In genomic region chr17:40068917-40069750, GRCh38 we compare ENCODE assay signal across 8 cellular contexts. TPM values are rescaled to one million over a fixed set of nuclear protein-coding genes. Genes with fewer than 3 reads are reported as not detected.
DNase-seq lines count a peak whose midpoint lies in the region; ATAC-seq and TF ChIP-seq lines count a peak whose summit lies in the region.

No MANE protein-coding gene starts in this region.

- H3K27me3 Mint-ChIP-seq in naive thymus-derived CD4-positive, alpha-beta T cell = peaks cover 0 to 12% (median 0%) of the 10 kb centered on the region in 5 donors

- no peak for TF ChIP-seq POLR2A in HCT116 (IDR thresholded peaks at IDR 0.05; ENCODE audit: borderline replicate concordance, extremely low read depth, insufficient read depth, insufficient read length)

- no peaks in the 10 kb centered on the region for H3K9me2 ChIP-seq in HCT116 (ENCODE audit: insufficient read depth)
- no peaks in the 10 kb centered on the region for H3K9me2 ChIP-seq in OCI-LY7 (ENCODE audit: insufficient read depth, low read length)

- no peaks in the 10 kb centered on the region for H4K20me1 ChIP-seq in HCT116 (ENCODE audit: insufficient read depth)
- H4K20me1 ChIP-seq in OCI-LY7 (ENCODE audit: insufficient read depth, low read length) = no peaks in the 10 kb centered on the region

- H3K79me2 ChIP-seq in HCT116 (ENCODE audit: insufficient read depth, low read length) (peaks cover 4% of the 10 kb centered on the region; the same call in 1 of the 2 replicates), OCI-LY7 (ENCODE audit: insufficient read depth, low read depth, low read length) (no peaks in the 10 kb centered on the region)

- TF ChIP-seq RAD21 in HCT116 (IDR thresholded peaks at IDR 0.05; ENCODE audit: low read depth) = no peak

- H3K4me1 Mint-ChIP-seq in naive thymus-derived CD4-positive, alpha-beta T cell = peaks cover 40 to 93% (median 69%) of the 10 kb centered on the region in 7 donors

- H3K4me2 ChIP-seq in HCT116 (ENCODE audit: low read length) = peak overlapping the region; percentile 78
- peak overlapping the region; percentile 65 for H3K4me2 ChIP-seq in OCI-LY7 (ENCODE audit: low read length)

- peak overlapping the region; percentile 85 to 94 (median 90) for H3K4me3 Mint-ChIP-seq in naive thymus-derived CD4-positive, alpha-beta T cell

- H3K27ac ChIP-seq in HCT116 (ENCODE audit: low read depth, low read length) = peak overlapping the region; percentile 79
- H3K27ac ChIP-seq in OCI-LY7 (ENCODE audit: low read depth, low read length, poor library complexity, severe bottlenecking) = peak overlapping the region; percentile 2
- peak overlapping the region; percentile 75 for H3K27ac ChIP-seq in naive thymus-derived CD4-positive, alpha-beta T cell (ENCODE audit: low read depth, low read length)

- peaks cover 0 to 4% (median 0%) of the 10 kb centered on the region in 5 donors for H3K36me3 Mint-ChIP-seq in naive thymus-derived CD4-positive, alpha-beta T cell

- H3K4me3 ChIP-seq in HCT116 (replicated peaks in 1 of 2; ENCODE audit: low read depth in 1 of 2, low read length in 2 of 2) (peak overlapping the region in 1 of 2 experiments; percentile 30; a peak in 2 of 4 replicates), OCI-LY7 (ENCODE audit: low read depth, low read length, poor library complexity, severe bottlenecking) (peak overlapping the region; percentile 28)
- peak overlapping the region; percentile 45 for H3K4me3 ChIP-seq in naive thymus-derived CD4-positive, alpha-beta T cell (ENCODE audit: low read length)

- CTCF ChIA-PET in HCT116 (lab: Charles Lee) (interaction anchor here (0.9 to 1.3 kb wide), 3 partner anchors 17 to 34 kb away, joined by 3 to 4 read pairs (median 3); no protein-coding TSS in a partner anchor), OCI-LY7 (lab: Charles Lee; ENCODE audit: unreplicated experiment) (no interaction called here)
- CTCF ChIA-PET in naive thymus-derived CD4-positive, alpha-beta T cell (lab: Charles Lee) = interaction anchor here (0.5 to 11.1 kb wide), 11 partner anchors 11 to 116 kb away, joined by 3 to 127 read pairs (median 3); partner anchors contain the start of gene NR1D1

- H2AFZ ChIP-seq in HCT116 (ENCODE audit: low read depth, low read length, poor library complexity, severe bottlenecking) (no peak overlapping the region), OCI-LY7 (ENCODE audit: low read length) (peak overlapping the region; percentile 77; the same call in 1 of the 2 replicates)

- peak overlapping the region; percentile 46 for H3K9ac ChIP-seq in HCT116 (ENCODE audit: low read length)

- H3K4me1 ChIP-seq in HCT116 (ENCODE audit: control insufficient read depth in 1 of 2, insufficient read depth in 2 of 2, low read length in 2 of 2) = peaks cover 80 to 82% of the 10 kb centered on the region in 2 experiments
- H3K4me1 ChIP-seq in OCI-LY7 (ENCODE audit: insufficient read depth, low read length, poor library complexity, severe bottlenecking) = peaks cover 43% of the 10 kb centered on the region
- H3K4me1 ChIP-seq in naive thymus-derived CD4-positive, alpha-beta T cell (ENCODE audit: control insufficient read depth in 2 of 2, insufficient read depth in 2 of 2, low read length in 2 of 2) = peaks cover 42 to 71% of the 10 kb centered on the region in 2 donors

- H3K9me3 ChIP-seq in HCT116 (ENCODE audit: control insufficient read depth in 1 of 2, insufficient read depth in 1 of 2, low read depth in 1 of 2, low read length in 2 of 2) (no peaks in the 10 kb centered on the region), OCI-LY7 (ENCODE audit: low read length) (no peaks in the 10 kb centered on the region)
- H3K9me3 ChIP-seq in naive thymus-derived CD4-positive, alpha-beta T cell (ENCODE audit: control insufficient read depth in 2 of 3, low read length in 3 of 3) = no peaks in the 10 kb centered on the region

- TF ChIP-seq CTCF in HCT116 (IDR thresholded peaks at IDR 0.05 in 2 of 3, conservative IDR thresholded peaks at IDR 0.05 in 1 of 3; ENCODE audit: borderline replicate concordance in 1 of 3, insufficient read depth in 1 of 3, low read depth in 2 of 3, low read length in 2 of 3) = no peak
- TF ChIP-seq CTCF in OCI-LY7 (conservative IDR thresholded peaks at IDR 0.05; ENCODE audit: low read length) = no peak

- DNase-seq in ACHN (peak; percentile 68), HCT116 (ENCODE audit: low read depth, low spot score) (no peak), OCI-LY7 (ENCODE audit: low spot score) (peak; percentile 70), activated T-cell treated with anti-CD3 and anti-CD28 coated beads for 48 hours (ENCODE audit: low read depth) (peak; percentile 66)
- DNase-seq in naive thymus-derived CD4-positive, alpha-beta T cell = peak; percentile 60 to 84 (median 75)
- peak; percentile 46 to 66 for DNase-seq in stimulated activated CD8-positive, alpha-beta memory T cell treated with anti-CD3 and anti-CD28 coated beads, Interleukin-7, amount 100 ng/mL, for 48 hours (ENCODE audit: extremely low read depth in 1 of 2, low read depth in 1 of 2)

- no peaks in the 10 kb centered on the region for H3K27me3 ChIP-seq in HCT116 (ENCODE audit: insufficient read depth, low read length)
- no peaks in the 10 kb centered on the region for H3K27me3 ChIP-seq in naive thymus-derived CD4-positive, alpha-beta T cell (ENCODE audit: control insufficient read depth in 2 of 2, insufficient read depth in 2 of 2, low read length in 2 of 2)

- intact Hi-C loops in HCT116 (cut with micrococcal nuclease) (no loop called here), OCI-LY7 (cut with micrococcal nuclease; ENCODE audit: unreplicated experiment) (no loop called here)
- intact Hi-C loops in naive thymus-derived CD4-positive, alpha-beta T cell (cut with micrococcal nuclease) = loop anchor here (1.0 kb wide), 2 partner anchors 27 to 42 kb away; no protein-coding TSS in a partner anchor

- RAD21 ChIA-PET in HCT116 (lab: Charles Lee; ENCODE audit: low non-redundant PET in 1 of 2, low total read pairs in 2 of 2, uncharacterized antibody in 2 of 2, unreplicated experiment in 2 of 2) = no interaction called here

- BruUV-seq in HCT116 (replicated peaks; lab: Mats Ljungman, UMichigan) = no TSS peak
- BruUV-seq in OCI-LY7 (replicated peaks; lab: Mats Ljungman, UMichigan) = no TSS peak

- peak overlapping the region; percentile 83 to 96 (median 95) for H3K27ac Mint-ChIP-seq in naive thymus-derived CD4-positive, alpha-beta T cell

- ATAC-seq in HCT116 = no peak; the same call in 1 of the 2 replicates
- ATAC-seq in esophagus mucosa = peak; percentile 50
- ATAC-seq in naive thymus-derived CD4-positive, alpha-beta T cell = peak; percentile 79
- no peak for ATAC-seq in HG03159 (IDR thresholded peaks at IDR 0.05; ENCODE audit: unreplicated experiment)

- H3K9me3 Mint-ChIP-seq in naive thymus-derived CD4-positive, alpha-beta T cell = no peaks in the 10 kb centered on the region

- POLR2A ChIA-PET in HCT116 (lab: Charles Lee) = no interaction called here
- POLR2A ChIA-PET in OCI-LY7 (lab: Charles Lee) = interaction anchor here (0.6 kb wide), 1 partner anchor 32 kb away, joined by 7 read pairs; no protein-coding TSS in a partner anchor
- POLR2A ChIA-PET in naive thymus-derived CD4-positive, alpha-beta T cell (lab: Charles Lee) = interaction anchor here (0.6 to 3.6 kb wide), 12 partner anchors 8 to 71 kb away, joined by 3 to 25 read pairs (median 6); partner anchors contain the start of genes CASC3 and NR1D1

- in situ Hi-C loops in ACHN (cut with HindIII; ENCODE audit: low pct_ligation_motif_present, low pct_unique_long_range_greater_than_20kb, low sequenced_read_pairs) = no loop called here

- no peaks in the 10 kb centered on the region for H3K36me3 ChIP-seq in HCT116 (ENCODE audit: control insufficient read depth in 1 of 2, insufficient read depth in 2 of 2, low read length in 2 of 2)
- H3K36me3 ChIP-seq in OCI-LY7 (ENCODE audit: insufficient read depth, low read length) = no peaks in the 10 kb centered on the region
- no peaks in the 10 kb centered on the region for H3K36me3 ChIP-seq in naive thymus-derived CD4-positive, alpha-beta T cell (ENCODE audit: control insufficient read depth in 2 of 3, insufficient read depth in 3 of 3, low read length in 3 of 3)

RNA-seq across cellular contexts. Expression of gene THRA, which starts 6.4 kb away (rescaled TPM):
- total RNA-seq in HCT116 (2021; ENCODE audit: unreplicated experiment) = 23.3 TPM
- 20.3 and 21.1 TPM in 2 replicates for polyA plus RNA-seq in HCT116 (2012)
- 5.4 and 9.3 TPM in 2 replicates for total RNA-seq in OCI-LY7 (2014; rRNA removed; shearing (Covaris generic))
- 3.9 and 5.1 TPM in 2 replicates for total RNA-seq in OCI-LY7 (2022)
- total RNA-seq in esophagus mucosa = 9.4 TPM
- 10 to 100 TPM in 4 of 5 experiments, 1 to 10 TPM in 1; 3.2 to 55.9 (median 48.4) TPM for total RNA-seq in naive thymus-derived CD4-positive, alpha-beta T cell
- 10 to 100 TPM; 17.7 to 26.2 TPM for polyA plus RNA-seq in naive thymus-derived CD4-positive, alpha-beta T cell

RNA-seq across cellular contexts. Expression of gene MED24, which starts 14.9 kb away (rescaled TPM):
- 92.1 TPM for total RNA-seq in HCT116 (2021; ENCODE audit: unreplicated experiment)
- 68.9 and 90.5 TPM in 2 replicates for polyA plus RNA-seq in HCT116 (2012)
- 36.3 and 65.9 TPM in 2 replicates for total RNA-seq in OCI-LY7 (2014; rRNA removed; shearing (Covaris generic))
- total RNA-seq in OCI-LY7 (2022) = 103 and 112 TPM in 2 replicates
- 55.9 TPM for total RNA-seq in esophagus mucosa
- total RNA-seq in naive thymus-derived CD4-positive, alpha-beta T cell = 100 to 1,000 TPM in 1 of 5 experiments, 10 to 100 TPM in 4; 82.9 to 103 (median 91.4) TPM
- 10 to 100 TPM; 46.7 to 62.7 TPM for polyA plus RNA-seq in naive thymus-derived CD4-positive, alpha-beta T cell

RNA-seq across cellular contexts. Expression of gene NR1D1, which starts 31.3 kb away (rescaled TPM):
- 63.7 TPM for total RNA-seq in HCT116 (2021; ENCODE audit: unreplicated experiment)
- 104 and 122 TPM in 2 replicates for polyA plus RNA-seq in HCT116 (2012)
- total RNA-seq in OCI-LY7 (2014; rRNA removed; shearing (Covaris generic)) = 1.7 and 2.3 TPM in 2 replicates
- 7.0 and 8.7 TPM in 2 replicates for total RNA-seq in OCI-LY7 (2022)
- total RNA-seq in esophagus mucosa = 14.6 TPM
- total RNA-seq in naive thymus-derived CD4-positive, alpha-beta T cell = 10 to 100 TPM in 4 of 5 experiments, 1 to 10 TPM in 1; 3.6 to 34.2 (median 17.3) TPM
- 10 to 100 TPM in 1 of 2 donors, 1 to 10 TPM in 1; 4.7 to 11.2 TPM for polyA plus RNA-seq in naive thymus-derived CD4-positive, alpha-beta T cell

RNA-seq across cellular contexts. Expression of gene MSL1, which starts 52.6 kb away (rescaled TPM):
- 67.2 TPM for total RNA-seq in HCT116 (2021; ENCODE audit: unreplicated experiment)
- polyA plus RNA-seq in HCT116 (2012) = 26.8 and 36.5 TPM in 2 replicates
- 67.2 and 95.4 TPM in 2 replicates for total RNA-seq in OCI-LY7 (2014; rRNA removed; shearing (Covaris generic))
- 96.0 and 97.2 TPM in 2 replicates for total RNA-seq in OCI-LY7 (2022)
- 36.1 TPM for total RNA-seq in esophagus mucosa
- 100 to 1,000 TPM in 4 of 5 experiments, 10 to 100 TPM in 1; 97.0 to 145 (median 113) TPM for total RNA-seq in naive thymus-derived CD4-positive, alpha-beta T cell
- 10 to 100 TPM in 1 of 2 donors, 1 to 10 TPM in 1; 8.0 to 11.3 TPM for polyA plus RNA-seq in naive thymus-derived CD4-positive, alpha-beta T cell

RNA-seq across cellular contexts. Expression of gene CSF3, which starts 53.9 kb away (rescaled TPM):
- not detected for total RNA-seq in HCT116 (2021; ENCODE audit: unreplicated experiment)
- not detected in 2 replicates for polyA plus RNA-seq in HCT116 (2012)
- not detected in 2 replicates for total RNA-seq in OCI-LY7 (2014; rRNA removed; shearing (Covaris generic))
- total RNA-seq in OCI-LY7 (2022) = not detected in 2 replicates
- 0.64 TPM for total RNA-seq in esophagus mucosa
- total RNA-seq in naive thymus-derived CD4-positive, alpha-beta T cell = not detected
- not detected for polyA plus RNA-seq in naive thymus-derived CD4-positive, alpha-beta T cell

Comparison
In these comparisons a context has a peak if more than half of its experiments do, and no peak if none do; other contexts are left out.
1. ATAC-seq: peak in esophagus mucosa (single experiment) and naive thymus-derived CD4-positive, alpha-beta T cell (single experiment); none in HCT116 (single experiment) and HG03159 (single experiment).
2. H3K27ac ChIP-seq: peak in every context shown above with its lines; median percentile 79 in HCT116; 75 in naive thymus-derived CD4-positive, alpha-beta T cell; 2 in OCI-LY7.
3. intact Hi-C loops: an anchor here in naive thymus-derived CD4-positive, alpha-beta T cell (1.0 kb wide); none called in HCT116 and OCI-LY7.